ENCODE assay signal across 1 cellular context in genomic region chr4:52058275-52058674, GRCh38.
TF ChIP-seq lines count a peak whose summit lies in the region.

No MANE protein-coding gene starts in this region.

TF ChIP-seq in IMR-90, 13 proteins besides CTCF, POLR2A, EP300 and RAD21 (continued from another document):
- TF ChIP-seq USF2 (IDR thresholded peaks at IDR 0.05; ENCODE audit: low read depth, low read length) (no peak), FOS (IDR thresholded peaks at IDR 0.05; ENCODE audit: low read depth, low read length) (no peak), ELK1 (IDR thresholded peaks at IDR 0.05; ENCODE audit: borderline replicate concordance, low read depth, low read length) (no peak), CEBPB (IDR thresholded peaks at IDR 0.05; ENCODE audit: low read depth, low read length) (no peak), BHLHE40 (IDR thresholded peaks at IDR 0.05; ENCODE audit: low read depth, low read length) (no peak), CHD1 (IDR thresholded peaks at IDR 0.05; ENCODE audit: low read depth, low read length) (no peak)
